In genomic region chr12:3293446-3294161, GRCh38 we compare ENCODE assay signal across 14 cellular contexts.
DNase-seq lines count a peak whose midpoint lies in the region; ATAC-seq and TF ChIP-seq lines count a peak whose summit lies in the region.
"Had no signal": no experiment of that assay in that cellular context is flagged by ENCODE, and none has a peak within 500 bp of the region (broad histone marks: within the 10 kb centered on the region; RNA-seq: fewer than 3 reads in every experiment).

No MANE protein-coding gene starts in this region.

- DNase-seq in HFFc6 (peak; percentile 25), astrocyte of the spinal cord (ENCODE audit: low read depth, low spot score) (no peak), iris pigment epithelial cell (ENCODE audit: low read depth) (peak; percentile 40), SHP77 treated with DMSO at 0.1 percent for 48 hours (lab: John Stamatoyannopoulos, UW) (no peak), MV-4-11 (lab: John Stamatoyannopoulos, UW) (no peak), NCI-H345 treated with DMSO at 0.1 percent for 48 hours (lab: John Stamatoyannopoulos, UW; ENCODE audit: unreplicated experiment) (no peak)
- DNase-seq: activated naive CD4-positive, alpha-beta T cell treated with anti-CD3 and anti-CD28 coated beads for 36 hours; COR-L47; kidney; naive thymus-derived CD4-positive, alpha-beta T cell; NK-92 treated with Interleukin-12 subunit alpha and Interleukin-12 subunit beta, amount 100 ng/mL, for 24 hours; sigmoid colon had no signal

- no peak overlapping the region for H3K27ac ChIP-seq in BLaER1 treated with 17β-estradiol and CSF1 and Interleukin-3, amounts not matched to agents 10 nM and 100 nM
- H3K27ac ChIP-seq: sigmoid colon had no signal

- TF ChIP-seq CTCF in HFFc6 (IDR thresholded peaks at IDR 0.05), result peak; percentile 38; the same call in 1 of the 2 replicates
- peak; percentile 12 for TF ChIP-seq CTCF in astrocyte of the spinal cord (IDR thresholded peaks at IDR 0.05; ENCODE audit: low read depth, low read length)

- H3K36me3 ChIP-seq in BLaER1 treated with 17β-estradiol and CSF1 and Interleukin-3, amounts not matched to agents 10 nM and 100 nM, result no peaks in the 10 kb centered on the region
- H3K36me3 ChIP-seq: sigmoid colon had no signal

- peaks cover 0 to 37% (median 21%) of the 10 kb centered on the region in 10 experiments; a peak in 17 of 20 replicates for H3K4me1 ChIP-seq in BLaER1 treated with 17β-estradiol and CSF1 and Interleukin-3, amounts not matched to agents 10 nM and 100 nM

- H3K4me2 ChIP-seq in BLaER1 treated with 17β-estradiol and CSF1 and Interleukin-3, amounts not matched to agents 10 nM and 100 nM, result peak overlapping the region in 9 of 11 experiments; percentile 29 to 77 (median 56); a peak in 18 of 22 replicates

- H3K4me3 ChIP-seq in BLaER1 treated with 17β-estradiol and CSF1 and Interleukin-3, amounts not matched to agents 10 nM and 100 nM, result no peak overlapping the region
- no peak overlapping the region for H3K4me3 ChIP-seq in astrocyte of the spinal cord (ENCODE audit: low read depth, low read length)
- H3K4me3 ChIP-seq: sigmoid colon had no signal

- no peak overlapping the region; the same call in 1 of the 2 replicates for H3K27ac Mint-ChIP-seq in HFFc6
- H3K27ac Mint-ChIP-seq: activated naive CD4-positive, alpha-beta T cell treated with anti-CD3 and anti-CD28 coated beads for 36 hours; naive thymus-derived CD4-positive, alpha-beta T cell had no signal

- in situ Hi-C loops in astrocyte of the spinal cord (cut with HindIII; ENCODE audit: low sequenced_read_pairs), result no loop called here

- ATAC-seq in GM21576 (IDR thresholded peaks at IDR 0.05; ENCODE audit: unreplicated experiment), result no peak
- ATAC-seq: naive thymus-derived CD4-positive, alpha-beta T cell had no signal

- H3K4me1 Mint-ChIP-seq in HFFc6 (ENCODE audit: low read depth), result peaks cover 14% of the 10 kb centered on the region
- H3K4me1 Mint-ChIP-seq: naive thymus-derived CD4-positive, alpha-beta T cell had no signal

- H4K20me1 ChIP-seq in BLaER1 treated with 17β-estradiol and CSF1 and Interleukin-3, amounts not matched to agents 10 nM and 100 nM, result peaks cover 0 to 34% (median 0%) of the 10 kb centered on the region in 11 experiments; a peak in 6 of 22 replicates

- no peaks in the 10 kb centered on the region for H3K27me3 ChIP-seq in BLaER1 treated with 17β-estradiol and CSF1 and Interleukin-3, amounts not matched to agents 10 nM and 100 nM

- no peaks in the 10 kb centered on the region for H3K9me3 ChIP-seq in BLaER1 treated with 17β-estradiol and CSF1 and Interleukin-3, amounts not matched to agents 10 nM and 100 nM (replicated peaks in 1 of 11)
- H3K9me3 ChIP-seq: sigmoid colon had no signal

- H3K9ac ChIP-seq in BLaER1 treated with 17β-estradiol and CSF1 and Interleukin-3, amounts not matched to agents 10 nM and 100 nM, result peak overlapping the region in 1 of 11 experiments; percentile 15; a peak in 1 of 22 replicates

- no peaks in the 10 kb centered on the region for H3K9me3 Mint-ChIP-seq in HFFc6
- H3K9me3 Mint-ChIP-seq: activated naive CD4-positive, alpha-beta T cell treated with anti-CD3 and anti-CD28 coated beads for 36 hours; naive thymus-derived CD4-positive, alpha-beta T cell had no signal

- no peak overlapping the region for H3K4me3 Mint-ChIP-seq in HFFc6
- H3K4me3 Mint-ChIP-seq: activated naive CD4-positive, alpha-beta T cell treated with anti-CD3 and anti-CD28 coated beads for 36 hours; naive thymus-derived CD4-positive, alpha-beta T cell had no signal

- no peaks in the 10 kb centered on the region for H3K36me3 Mint-ChIP-seq in HFFc6 (ENCODE audit: low read depth)
- H3K36me3 Mint-ChIP-seq: naive thymus-derived CD4-positive, alpha-beta T cell had no signal

- peaks cover 9% of the 10 kb centered on the region for H3K27me3 Mint-ChIP-seq in HFFc6 (ENCODE audit: insufficient read depth)

Comparison
In these comparisons a context has a peak if more than half of its experiments do, and no peak if none do; other contexts are left out.
1. DNase-seq: peak in HFFc6 (single experiment) and iris pigment epithelial cell (single experiment); none in astrocyte of the spinal cord (single experiment), SHP77 treated with DMSO at 0.1 percent for 48 hours (single experiment), MV-4-11 (single experiment) and NCI-H345 treated with DMSO at 0.1 percent for 48 hours (single experiment).